1 cellular context compared by ENCODE assay signal in genomic region chr13:33349314-33349995, GRCh38.
TF ChIP-seq lines count a peak whose summit lies in the region.

No MANE protein-coding gene starts in this region.

TF ChIP-seq in H1, 55 proteins besides CTCF, POLR2A, EP300 and RAD21 (continued from another document):
- TF ChIP-seq E2F6 (IDR thresholded peaks at IDR 0.05) (peak; percentile 66; the same call in 1 of the 2 replicates), USF2 (IDR thresholded peaks at IDR 0.05; ENCODE audit: low read length) (no peak), EZH2 (IDR thresholded peaks at IDR 0.05; ENCODE audit: low read depth, low read length, severe bottlenecking) (no peak), JUND (IDR thresholded peaks at IDR 0.05; ENCODE audit: low read length) (no peak), SP2 (IDR thresholded peaks at IDR 0.05; ENCODE audit: low read length) (no peak), KDM4A (IDR thresholded peaks at IDR 0.05; ENCODE audit: low read depth, low read length, severe bottlenecking) (no peak), EGR1 (IDR thresholded peaks at IDR 0.05; ENCODE audit: borderline replicate concordance, low read depth, low read length) (no peak), ZNF274 (IDR thresholded peaks at IDR 0.05; ENCODE audit: borderline replicate concordance, extremely low read depth, low read length) (no peak), SUZ12 (IDR thresholded peaks at IDR 0.05; ENCODE audit: low read length) (0 out of 2 replicates have a peak, but pooled peaks have one; percentile 4), ASH2L (IDR thresholded peaks at IDR 0.05; ENCODE audit: low read length) (no peak), CBX5 (IDR thresholded peaks at IDR 0.05; ENCODE audit: low read depth, low read length) (no peak), CTBP2 (IDR thresholded peaks at IDR 0.05; ENCODE audit: borderline replicate concordance, insufficient read depth, insufficient read length, low read length) (peak; percentile 1), JUN (IDR thresholded peaks at IDR 0.05; ENCODE audit: low read depth, low read length) (no peak)
TF ChIP-seq in H1: peak in this region for 3.
